In the genomic region with DNA sequence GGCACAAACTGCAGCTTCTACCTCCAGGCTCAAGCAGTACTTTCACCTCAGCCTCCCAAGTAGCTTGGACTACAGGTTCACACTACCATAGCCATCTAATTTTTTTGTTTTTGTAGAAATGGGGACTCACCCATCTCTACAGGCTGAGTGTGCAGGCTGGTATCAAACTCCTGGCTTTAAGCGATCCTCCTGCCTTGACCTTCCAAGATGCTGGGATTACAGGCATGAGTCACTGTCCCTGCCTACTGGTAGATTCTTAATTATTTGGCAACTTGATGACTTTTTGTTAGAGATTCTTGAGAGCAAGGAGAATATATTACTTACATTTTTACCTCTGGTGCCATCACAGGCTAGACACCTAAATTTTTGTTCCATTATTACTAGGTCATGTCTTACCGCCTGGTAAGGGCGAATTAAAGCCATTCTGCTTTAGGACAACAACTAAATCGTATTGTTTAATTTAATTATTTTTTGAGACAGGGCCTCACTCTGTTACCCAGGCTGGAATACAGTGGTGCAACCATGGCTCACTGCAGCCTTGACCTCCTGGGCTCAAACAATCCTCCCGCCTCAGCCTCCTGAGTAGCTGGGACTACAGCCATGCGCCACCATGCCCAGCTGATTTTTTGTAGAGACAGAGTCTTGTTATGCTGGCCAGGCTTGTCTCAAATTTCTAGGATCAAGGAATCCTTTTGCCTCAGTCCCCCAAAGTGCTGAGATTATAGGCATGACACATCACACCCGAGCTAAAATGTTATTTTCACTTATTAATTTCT, we compare ENCODE assay signal across 14 cellular contexts. TPM values are rescaled to one million over a fixed set of nuclear protein-coding genes. Genes with fewer than 3 reads are reported as not detected.
A peak's percentile ranks its signal among the peaks of the same experiment; 100 is the strongest.
DNase-seq lines count a peak whose midpoint lies in the region; ATAC-seq and TF ChIP-seq lines count a peak whose summit lies in the region.
"Had no signal": no experiment of that assay in that cellular context is flagged by ENCODE, and none has a peak within 500 bp of the region (broad histone marks: within the 10 kb centered on the region; RNA-seq: fewer than 3 reads in every experiment).

No MANE protein-coding gene starts in this region.

- WGBS in GM23248 (ENCODE audit: low coverage in 1 of 2, low lambda C conversion rate in 2 of 2, missing lambda C conversion rate in 2 of 2), 2 experiments = 75 to 77% methylated on average over 7 of the region's 7 CpGs
- 92 to 94% methylated on average over 5 to 7 of the region's 7 CpGs for WGBS in endodermal cell (ENCODE audit: insufficient coverage in 1 of 2, insufficient read length in 1 of 2), 2 experiments

- no peak for ATAC-seq in activated CD8-positive, alpha-beta memory T cell treated with anti-CD3 and anti-CD28 coated beads, Interleukin-2, amount 10 ng/mL, durations not matched to agents 7 days and 5 days
- ATAC-seq in HG03460 (IDR thresholded peaks at IDR 0.05; ENCODE audit: unreplicated experiment) = no peak
- ATAC-seq: foreskin keratinocyte had no signal

- H3K36me3 ChIP-seq in GM23248 (ENCODE audit: low read depth) (peaks cover 8% of the 10 kb centered on the region; the same call in 1 of the 2 replicates), endodermal cell (ENCODE audit: control insufficient read depth, insufficient read depth, low read length) (peaks cover 42% of the 10 kb centered on the region)

- POLR2A ChIA-PET in RWPE1 (lab: Yijun Ruan, JAX; ENCODE audit: low non-redundant PET) = no interaction called here

- H3K79me2 ChIP-seq in GM23248 (ENCODE audit: insufficient read depth) = peaks cover 98% of the 10 kb centered on the region

- H3K4me3 ChIP-seq in GM23248 (no peak overlapping the region), endodermal cell (ENCODE audit: low read length) (no peak overlapping the region)
- H3K4me3 ChIP-seq: ascending aorta, tibial artery had no signal

- H3K9me2 ChIP-seq in GM23248 (ENCODE audit: insufficient read depth) = no peaks in the 10 kb centered on the region

- H3K4me1 Mint-ChIP-seq in endodermal cell = peaks cover 7% of the 10 kb centered on the region
- H3K4me1 Mint-ChIP-seq in activated CD8-positive, alpha-beta memory T cell treated with anti-CD3 and anti-CD28 coated beads, Interleukin-2, amount 10 ng/mL, durations not matched to agents 7 days and 5 days = peaks cover 2% of the 10 kb centered on the region

- H3K27me3 Mint-ChIP-seq in endodermal cell (ENCODE audit: insufficient read depth) = no peaks in the 10 kb centered on the region
- no peaks in the 10 kb centered on the region for H3K27me3 Mint-ChIP-seq in activated CD8-positive, alpha-beta memory T cell treated with anti-CD3 and anti-CD28 coated beads, Interleukin-2, amount 10 ng/mL, durations not matched to agents 7 days and 5 days
- H3K27me3 Mint-ChIP-seq: CD4-positive, alpha-beta T cell; T-helper 17 cell had no signal

- no peak overlapping the region for H3K9ac ChIP-seq in GM23248
- H3K9ac ChIP-seq in endodermal cell (ENCODE audit: extremely low read depth, low read length, poor library complexity, severe bottlenecking) = no peak overlapping the region

- H3F3A ChIP-seq in GM23248 (ENCODE audit: insufficient read depth) = peaks cover 10% of the 10 kb centered on the region; the same call in 1 of the 2 replicates

- CTCF ChIA-PET in RWPE1 (lab: Yijun Ruan, JAX) = interaction anchor here (0.6 to 1.1 kb wide), 6 partner anchors 10 to 730 kb away, joined by 3 to 4 read pairs (median 4); no protein-coding TSS in a partner anchor
- CTCF ChIA-PET in activated CD8-positive, alpha-beta memory T cell treated with anti-CD3 and anti-CD28 coated beads, Interleukin-2, amount 10 ng/mL, durations not matched to agents 7 days and 5 days (lab: Charles Lee) = interaction anchor here (1.2 to 11.1 kb wide), 11 partner anchors 9 to 763 kb away, joined by 3 to 142 read pairs (median 6); a partner anchor contains a TSS

- H3K4me1 ChIP-seq in GM23248 (ENCODE audit: insufficient read depth) (peaks cover 24% of the 10 kb centered on the region), endodermal cell (ENCODE audit: control insufficient read depth, insufficient read depth, low read length) (no peaks in the 10 kb centered on the region)
- H3K4me1 ChIP-seq: ascending aorta had no signal

- H3K9me3 Mint-ChIP-seq in endodermal cell = no peaks in the 10 kb centered on the region
- no peaks in the 10 kb centered on the region for H3K9me3 Mint-ChIP-seq in activated CD8-positive, alpha-beta memory T cell treated with anti-CD3 and anti-CD28 coated beads, Interleukin-2, amount 10 ng/mL, durations not matched to agents 7 days and 5 days (ENCODE audit: low read depth)
- H3K9me3 Mint-ChIP-seq: CD4-positive, alpha-beta T cell had no signal

- no peak overlapping the region for H2AFZ ChIP-seq in GM23248

- no peak overlapping the region for H3K4me2 ChIP-seq in GM23248 (ENCODE audit: unreplicated experiment)

- H3K9me3 ChIP-seq in GM23248 (ENCODE audit: low read depth) = no peaks in the 10 kb centered on the region
- no peaks in the 10 kb centered on the region for H3K9me3 ChIP-seq in endodermal cell (ENCODE audit: control insufficient read depth, low read length)
- H3K9me3 ChIP-seq: ascending aorta, tibial artery had no signal

- peak overlapping the region; percentile 26 for H3K27ac Mint-ChIP-seq in endodermal cell
- no peak overlapping the region for H3K27ac Mint-ChIP-seq in activated CD8-positive, alpha-beta memory T cell treated with anti-CD3 and anti-CD28 coated beads, Interleukin-2, amount 10 ng/mL, durations not matched to agents 7 days and 5 days
- H3K27ac Mint-ChIP-seq: T-helper 17 cell had no signal

- H4K20me1 ChIP-seq in GM23248 (ENCODE audit: insufficient read depth) = no peaks in the 10 kb centered on the region; the same call in 1 of the 2 replicates

- H3K36me3 Mint-ChIP-seq in endodermal cell (ENCODE audit: low read depth) = peaks cover 24% of the 10 kb centered on the region
- peaks cover 3% of the 10 kb centered on the region for H3K36me3 Mint-ChIP-seq in activated CD8-positive, alpha-beta memory T cell treated with anti-CD3 and anti-CD28 coated beads, Interleukin-2, amount 10 ng/mL, durations not matched to agents 7 days and 5 days

- no peak overlapping the region for H3K4me3 Mint-ChIP-seq in endodermal cell
- H3K4me3 Mint-ChIP-seq in activated CD8-positive, alpha-beta memory T cell treated with anti-CD3 and anti-CD28 coated beads, Interleukin-2, amount 10 ng/mL, durations not matched to agents 7 days and 5 days = no peak overlapping the region
- H3K4me3 Mint-ChIP-seq: CD4-positive, alpha-beta T cell; T-helper 17 cell had no signal

- in situ Hi-C loops in GM23248 (cut with MboI) = loop anchor here (5.0 to 10.0 kb wide), 2 partner anchors 106 to 422 kb away; no protein-coding TSS in a partner anchor

- H3K27me3 ChIP-seq in GM23248 (replicated peaks; ENCODE audit: insufficient read depth) (no peaks in the 10 kb centered on the region), endodermal cell (ENCODE audit: control insufficient read depth, insufficient read depth, low read length, poor library complexity, severe bottlenecking) (no peaks in the 10 kb centered on the region)
- H3K27me3 ChIP-seq: ascending aorta, foreskin keratinocyte, tibial artery had no signal

- TF ChIP-seq CTCF in RWPE1 (conservative IDR thresholded peaks at IDR 0.05; ENCODE audit: low read depth) (no peak), endodermal cell (conservative IDR thresholded peaks at IDR 0.05) (no peak)

- H3K27ac ChIP-seq in GM23248 (peak overlapping the region; percentile 17; the same call in 1 of the 2 replicates), RWPE1 (peak overlapping the region; percentile 35; the same call in 1 of the 2 replicates), endodermal cell (ENCODE audit: low read depth, low read length) (no peak overlapping the region)
- H3K27ac ChIP-seq: ascending aorta, foreskin keratinocyte, HL-60, tibial artery had no signal

- DNase-seq in GM23248 (peak; percentile 70), RWPE1 (ENCODE audit: low spot score) (no peak), endodermal cell (no peak), renal cortical epithelial cell (ENCODE audit: low read depth) (peak; percentile 23), CD1c-positive myeloid dendritic cell (ENCODE audit: extremely low spot score) (no peak)
- DNase-seq in activated CD8-positive, alpha-beta memory T cell treated with anti-CD3 and anti-CD28 coated beads, Interleukin-2, amount 10 ng/mL, durations not matched to agents 7 days and 5 days = no peak
- DNase-seq: CD4-positive, alpha-beta T cell; foreskin keratinocyte; stimulated activated CD4-positive, alpha-beta T cell treated with anti-CD3 and anti-CD28 coated beads, Interleukin-4, amount 100 ng/mL, for 4 hours; T-helper 17 cell; tibial artery had no signal

RNA-seq across cellular contexts. Expression of a gene that starts 15.7 kb away (rescaled TPM):
- total RNA-seq in GM23248 (2014; rRNA removed; shearing (Covaris generic)) = 91.7 and 118 TPM in 2 replicates
- 74.3 and 76.7 TPM in 2 replicates for polyA plus RNA-seq in GM23248 (2016; fragmentation: Nextera tagmentation; extraction: Ambion mirVana)
- 10 to 100 TPM; 98.5 to 99.4 TPM for total RNA-seq in endodermal cell
- 149 TPM for polyA plus RNA-seq in endodermal cell (2013, experiment 1 of 2)
- 141 TPM for polyA plus RNA-seq in endodermal cell (2013, experiment 2 of 2)
- 222 and 280 TPM in 2 replicates for total RNA-seq in renal cortical epithelial cell
- 10 to 100 TPM; 41.6 to 49.5 TPM for total RNA-seq in activated CD8-positive, alpha-beta memory T cell treated with anti-CD3 and anti-CD28 coated beads, Interleukin-2, amount 10 ng/mL, durations not matched to agents 7 days and 5 days

Comparison
In these comparisons a context has a peak if more than half of its experiments do, and no peak if none do; other contexts are left out.
1. DNase-seq: peak in GM23248 (single experiment) and renal cortical epithelial cell (single experiment); none in RWPE1 (single experiment), endodermal cell (single experiment), CD1c-positive myeloid dendritic cell (single experiment) and activated CD8-positive, alpha-beta memory T cell treated with anti-CD3 and anti-CD28 coated beads, Interleukin-2, amount 10 ng/mL, durations not matched to agents 7 days and 5 days (single experiment).